ENCODE assay signal across 14 cellular contexts in genomic region chr16:58727028-58727781, GRCh38. TPM values are rescaled to one million over a fixed set of nuclear protein-coding genes. Genes with fewer than 3 reads are reported as not detected.
DNase-seq lines count a peak whose midpoint lies in the region; ATAC-seq and TF ChIP-seq lines count a peak whose summit lies in the region.
"Had no signal": no experiment of that assay in that cellular context is flagged by ENCODE, and none has a peak within 500 bp of the region (broad histone marks: within the 10 kb centered on the region; RNA-seq: fewer than 3 reads in every experiment).

No MANE protein-coding gene starts in this region.

- no peak overlapping the region for H3K18ac ChIP-seq in H9 (ENCODE audit: insufficient read length, low read depth, low read length)
- H3K18ac ChIP-seq in neuronal stem cell (ENCODE audit: low read length), result no peak overlapping the region

- H3K36me3 Mint-ChIP-seq in H9 (ENCODE audit: insufficient read depth in 1 of 3, low read depth in 3 of 3) (peaks cover 5 to 27% (median 17%) of the 10 kb centered on the region in 3 experiments; a peak in 6 of 7 replicates), WTC11 (peaks cover 14% of the 10 kb centered on the region)

- H2BK15ac ChIP-seq in H9 (ENCODE audit: low read depth, low read length) (no peak overlapping the region), neuronal stem cell (ENCODE audit: low read length) (no peak overlapping the region)

- H3K9ac ChIP-seq in H9 (ENCODE audit: extremely low read depth, insufficient read length, low read length), result no peak overlapping the region
- H3K9ac ChIP-seq in neuronal stem cell (ENCODE audit: low read depth, low read length, poor library complexity), result no peak overlapping the region

- no peak overlapping the region for H2BK5ac ChIP-seq in H9 (ENCODE audit: insufficient read length, low read length)
- no peak overlapping the region for H2BK5ac ChIP-seq in neuronal stem cell (ENCODE audit: low read length)

- no peak overlapping the region for H4K8ac ChIP-seq in H9 (replicated peaks; ENCODE audit: insufficient read length, low read depth, low read length)
- no peak overlapping the region for H4K8ac ChIP-seq in neuronal stem cell (ENCODE audit: low read depth, low read length)

- in situ Hi-C loops in gastrocnemius medialis (cut with MboI; ENCODE audit: low sequenced_read_pairs in 4 of 4), result loop anchor here in 1 of 4 donors (25.0 kb wide), 1 partner anchor 215 kb away; the partner anchor contains the start of genes NDRG4 and SETD6

- no peak for TF ChIP-seq EP300 in sigmoid colon (IDR thresholded peaks at IDR 0.05)

- no peaks in the 10 kb centered on the region for H3K23me2 ChIP-seq in H9 (ENCODE audit: insufficient read length, low read depth, low read length, poor library complexity, severe bottlenecking)

- H2AFZ ChIP-seq in H9 (ENCODE audit: low read length) (no peak overlapping the region), neuronal stem cell (ENCODE audit: low read length) (no peak overlapping the region)

- H3K4me2 ChIP-seq in H9 (ENCODE audit: insufficient read depth, insufficient read length, low read length), result no peak overlapping the region
- no peak overlapping the region for H3K4me2 ChIP-seq in neuronal stem cell (ENCODE audit: insufficient read depth, low read length, poor library complexity, severe bottlenecking)

- no peak for TF ChIP-seq CTCF in H9 (conservative IDR thresholded peaks at IDR 0.05)
- no peak for TF ChIP-seq CTCF in WTC11 (IDR thresholded peaks at IDR 0.05)
- no peak for TF ChIP-seq CTCF in gastrocnemius medialis (IDR thresholded peaks at IDR 0.05 in 4 of 5, conservative IDR thresholded peaks at IDR 0.05 in 1 of 5)
- no peak for TF ChIP-seq CTCF in sigmoid colon (IDR thresholded peaks at IDR 0.05)

- CTCF ChIA-PET in WTC11 (lab: Charles Lee), result no interaction called here

- H3K9me3 ChIP-seq in H9 (ENCODE audit: control insufficient read depth, low read depth, low read length) (no peaks in the 10 kb centered on the region), gastrocnemius medialis (no peaks in the 10 kb centered on the region), sigmoid colon (no peaks in the 10 kb centered on the region), neuronal stem cell (replicated peaks in 1 of 2; ENCODE audit: control insufficient read depth in 2 of 2, insufficient read depth in 1 of 2, low read depth in 1 of 2, low read length in 2 of 2) (no peaks in the 10 kb centered on the region)
- H3K9me3 ChIP-seq: BE2C, SJCRH30 had no signal

- H2AK5ac ChIP-seq in H9 (ENCODE audit: insufficient read length, low read length) (no peak overlapping the region), neuronal stem cell (ENCODE audit: low read depth, low read length) (no peak overlapping the region)

- H3K4me1 Mint-ChIP-seq in H9 (peaks cover 5 to 6% of the 10 kb centered on the region in 2 experiments), WTC11 (peaks cover 7% of the 10 kb centered on the region)

- no peak overlapping the region for H3K23ac ChIP-seq in H9 (ENCODE audit: insufficient read length, low read depth, low read length)
- H3K23ac ChIP-seq in neuronal stem cell (ENCODE audit: low read depth, low read length, poor library complexity), result no peak overlapping the region

- intact Hi-C loops in gastrocnemius medialis (cut with DNase I; ENCODE audit: low total_unique reads), result no loop called here
- intact Hi-C loops in sigmoid colon (cut with DNase I), result no loop called here

- no peak for DNase-seq in H9
- DNase-seq in WTC11 (ENCODE audit: low spot score), result no peak
- DNase-seq in left kidney (ENCODE audit: low read depth, low spot score), result peak; percentile 6
- DNase-seq in gastrocnemius medialis, result no peak
- no peak for DNase-seq in sigmoid colon
- DNase-seq in NCI-H226, result no peak
- no peak for DNase-seq in neuronal stem cell (ENCODE audit: low spot score)
- DNase-seq: BE2C, DMS153, MV-4-11, NCI-H1417 treated with DMSO at 0.1 percent for 48 hours, NCI-H2029 treated with DMSO at 0.1 percent for 48 hours, NCI-H510A treated with DMSO at 0.1 percent for 48 hours, SJCRH30 had no signal

- no peak overlapping the region for H2BK12ac ChIP-seq in H9 (ENCODE audit: insufficient read length, low read depth, low read length)
- H2BK12ac ChIP-seq in neuronal stem cell (ENCODE audit: low read length), result no peak overlapping the region

- H3K4me3 ChIP-seq in gastrocnemius medialis, result no peak overlapping the region
- H3K4me3 ChIP-seq in sigmoid colon, result no peak overlapping the region
- no peak overlapping the region for H3K4me3 ChIP-seq in neuronal stem cell (ENCODE audit: low read length in 2 of 2)
- H3K4me3 ChIP-seq: SJCRH30 had no signal

- H3K27ac ChIP-seq in H9 (ENCODE audit: insufficient read length, low read depth, low read length), result no peak overlapping the region
- peak overlapping the region; percentile 69 to 93 (median 86) for H3K27ac ChIP-seq in gastrocnemius medialis
- no peak overlapping the region for H3K27ac ChIP-seq in sigmoid colon
- H3K27ac ChIP-seq in neuronal stem cell (replicated peaks; ENCODE audit: low read length), result no peak overlapping the region
- H3K27ac ChIP-seq: SJCRH30 had no signal

- no CpG with 5 or more reads among the region's 9 CpGs for WGBS in H9 (ENCODE audit: extremely low coverage, insufficient read length, low lambda C conversion rate)
- 84 to 85% methylated on average over 9 of the region's 9 CpGs for WGBS in sigmoid colon, 2 donors
- WGBS in neuronal stem cell (ENCODE audit: extremely low coverage in 2 of 2, insufficient read length in 2 of 2, insufficient replicate concordance in 1 of 2), 2 donors, result no CpG with 5 or more reads among the region's 9 CpGs

- H4K91ac ChIP-seq in H9 (ENCODE audit: insufficient read length, low read depth, low read length) (no peak overlapping the region), neuronal stem cell (ENCODE audit: low read depth, low read length, poor library complexity) (no peak overlapping the region)

- H2BK20ac ChIP-seq in H9 (ENCODE audit: low read depth, low read length, poor library complexity, severe bottlenecking), result no peak overlapping the region

- no peak overlapping the region for H4K5ac ChIP-seq in H9 (ENCODE audit: insufficient read length, low read depth, low read length)

- ATAC-seq in WTC11, result no peak
- no peak for ATAC-seq in gastrocnemius medialis

- H3K27ac Mint-ChIP-seq in H9 (peak overlapping the region; percentile 61 to 87 (median 72); a peak in 5 of 7 replicates), WTC11 (no peak overlapping the region; the same call in 1 of the 2 replicates)

- POLR2A ChIA-PET in WTC11 (lab: Charles Lee), result no interaction called here

- H3K27me3 ChIP-seq in H9 (ENCODE audit: insufficient read depth, low read length), result no peaks in the 10 kb centered on the region
- no peaks in the 10 kb centered on the region for H3K27me3 ChIP-seq in gastrocnemius medialis
- no peaks in the 10 kb centered on the region for H3K27me3 ChIP-seq in sigmoid colon
- no peaks in the 10 kb centered on the region for H3K27me3 ChIP-seq in neuronal stem cell (ENCODE audit: control insufficient read depth in 3 of 3, insufficient read depth in 3 of 3, low read depth in 1 of 3, low read length in 3 of 3)
- H3K27me3 ChIP-seq: BE2C, SJCRH30 had no signal

- no peak overlapping the region for H3K14ac ChIP-seq in H9 (ENCODE audit: insufficient read depth, low read length)
- H3K14ac ChIP-seq in neuronal stem cell (ENCODE audit: low read length), result no peak overlapping the region

- H2BK120ac ChIP-seq in H9 (ENCODE audit: low read depth, low read length, poor library complexity, severe bottlenecking) (no peak overlapping the region), neuronal stem cell (ENCODE audit: low read depth, low read length) (no peak overlapping the region)

- no peak for TF ChIP-seq POLR2A in gastrocnemius medialis (IDR thresholded peaks at IDR 0.05)
- TF ChIP-seq POLR2A in sigmoid colon (IDR thresholded peaks at IDR 0.05), result no peak

- H3K36me3 ChIP-seq in gastrocnemius medialis, result peaks cover 0 to 12% of the 10 kb centered on the region in 2 donors
- peaks cover 0 to 26% (median 3%) of the 10 kb centered on the region in 4 donors for H3K36me3 ChIP-seq in sigmoid colon
- peaks cover 9 to 42% of the 10 kb centered on the region in 2 donors for H3K36me3 ChIP-seq in neuronal stem cell (replicated peaks in 1 of 2; ENCODE audit: control insufficient read depth in 2 of 2, insufficient read depth in 2 of 2, low read length in 2 of 2)

- H3K79me1 ChIP-seq in H9 (ENCODE audit: insufficient read depth, low read depth, low read length, poor library complexity, severe bottlenecking) (peaks cover 5% of the 10 kb centered on the region), neuronal stem cell (ENCODE audit: low read depth, low read length) (no peaks in the 10 kb centered on the region)

- peaks cover 19% of the 10 kb centered on the region; the same call in 1 of the 2 replicates for H3K79me2 ChIP-seq in H9 (ENCODE audit: insufficient read depth, low read length)

- no peaks in the 10 kb centered on the region for H3K9me3 Mint-ChIP-seq in H9
- H3K9me3 Mint-ChIP-seq in WTC11, result no peaks in the 10 kb centered on the region

- no peaks in the 10 kb centered on the region for H4K20me1 ChIP-seq in H9 (ENCODE audit: control insufficient read depth, insufficient read depth, insufficient read length)

- H3K27me3 Mint-ChIP-seq in H9 (ENCODE audit: low read depth), result no peaks in the 10 kb centered on the region
- H3K27me3 Mint-ChIP-seq in WTC11 (ENCODE audit: low read depth), result no peaks in the 10 kb centered on the region

- H3T11ph ChIP-seq in H9 (ENCODE audit: low read length), result no peak overlapping the region

- H3K4ac ChIP-seq in H9 (ENCODE audit: low read depth, low read length) (no peak overlapping the region), neuronal stem cell (ENCODE audit: low read length) (no peak overlapping the region)

- no peak overlapping the region for H3K56ac ChIP-seq in H9 (ENCODE audit: insufficient read length, low read depth, low read length)

- H3K4me1 ChIP-seq in H9 (ENCODE audit: insufficient read depth, low read length), result no peaks in the 10 kb centered on the region
- H3K4me1 ChIP-seq in gastrocnemius medialis, result peaks cover 38 to 57% of the 10 kb centered on the region in 2 donors
- H3K4me1 ChIP-seq in sigmoid colon, result peaks cover 0 to 7% (median 3%) of the 10 kb centered on the region in 4 donors
- H3K4me1 ChIP-seq in neuronal stem cell (ENCODE audit: control insufficient read depth in 2 of 2, insufficient read depth in 1 of 2, low read depth in 1 of 2, low read length in 2 of 2), result peaks cover 0 to 1% of the 10 kb centered on the region in 2 donors
- H3K4me1 ChIP-seq: BE2C had no signal

- H3K4me3 Mint-ChIP-seq in H9, result no peak overlapping the region
- no peak overlapping the region for H3K4me3 Mint-ChIP-seq in WTC11

RNA-seq across cellular contexts. Expression of gene GOT2, which starts 6.9 kb away (rescaled TPM):
- total RNA-seq in H9 (2021), result 144 and 148 TPM in 2 replicates
- 180 to 192 TPM (median 185 TPM) in 3 replicates for total RNA-seq in WTC11 (2021)
- 100 to 1,000 TPM; 135 to 253 (median 195) TPM for total RNA-seq in gastrocnemius medialis
- 10 to 100 TPM; 33.7 to 52.1 (median 44.4) TPM for total RNA-seq in sigmoid colon
- polyA plus RNA-seq in sigmoid colon, result 10 to 100 TPM; 55.3 to 88.2 (median 84.6) TPM
- 86.7 TPM for polyA plus RNA-seq in neuronal stem cell (2013, experiment 1 of 2)
- 87.0 TPM for polyA plus RNA-seq in neuronal stem cell (2013, experiment 2 of 2)

RNA-seq across cellular contexts. Expression of gene SLC38A7, which starts 42.6 kb away (rescaled TPM):
- total RNA-seq in H9 (2021) (25.0 and 26.6 TPM in 2 replicates), WTC11 (2021) (20.6 to 23.1 TPM (median 22.9 TPM) in 3 replicates), gastrocnemius medialis (10 to 100 TPM in 2 of 4 donors, 1 to 10 TPM in 2; 6.8 to 12.2 (median 9.1) TPM), sigmoid colon (10 to 100 TPM in 3 of 4 donors, 1 to 10 TPM in 1; 9.5 to 17.4 (median 12.1) TPM)
- polyA plus RNA-seq in sigmoid colon, result 10 to 100 TPM in 1 of 3 donors, 1 to 10 TPM in 1, under 1 TPM in 1; 0.60 to 10.4 (median 1.8) TPM
- 6.3 TPM for polyA plus RNA-seq in neuronal stem cell (2013, experiment 1 of 2)
- polyA plus RNA-seq in neuronal stem cell (2013, experiment 2 of 2), result 6.3 TPM

Comparison
In these comparisons a context has a peak if more than half of its experiments do, and no peak if none do; other contexts are left out.
1. H3K27ac ChIP-seq: peak in gastrocnemius medialis (4 of 4); none in H9 (single experiment), sigmoid colon (0 of 4) and neuronal stem cell (single experiment).